ENCODE assay signal across 30 cellular contexts in the genomic region with DNA sequence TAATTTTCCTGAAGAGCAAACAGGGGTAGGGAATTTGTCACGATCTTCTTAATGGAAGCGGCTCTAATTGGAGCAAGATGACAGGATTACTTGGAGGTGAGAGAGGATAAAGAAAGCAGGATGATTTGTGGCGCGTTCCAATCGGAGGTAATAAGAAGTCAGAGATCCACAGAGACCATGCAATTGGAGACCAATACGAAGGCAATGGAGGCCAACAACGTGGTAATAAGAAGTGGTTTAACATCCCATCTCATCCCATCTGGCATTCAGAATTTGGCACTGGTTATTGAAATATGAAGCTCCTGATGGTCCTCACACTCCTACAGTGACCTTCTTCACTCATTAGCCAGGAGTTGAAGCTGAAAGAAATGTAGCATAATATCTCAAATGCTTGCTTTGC.
DNase-seq lines count a peak whose midpoint lies in the region; ATAC-seq, FAIRE-seq and TF ChIP-seq lines count a peak whose summit lies in the region.
"Had no signal": no experiment of that assay in that cellular context is flagged by ENCODE, and none has a peak within 500 bp of the region (broad histone marks: within the 10 kb centered on the region; RNA-seq: fewer than 3 reads in every experiment).

No MANE protein-coding gene starts in this region.

- no peaks in the 10 kb centered on the region for H3K9me2 ChIP-seq in hepatocyte (replicated peaks; ENCODE audit: insufficient read depth)

- no peak overlapping the region for H2BK20ac ChIP-seq in H9 (ENCODE audit: low read depth, low read length, poor library complexity, severe bottlenecking)

- H4K91ac ChIP-seq in H9 (ENCODE audit: insufficient read length, low read depth, low read length): no peak overlapping the region

- no peak overlapping the region; the same call in 1 of the 2 replicates for H3K4me3 ChIP-seq in AG10803 (ENCODE audit: low read length)
- no peak overlapping the region for H3K4me3 ChIP-seq in hepatocyte
- H3K4me3 ChIP-seq in pancreas: no peak overlapping the region
- H3K4me3 ChIP-seq: A549, ovary, skin epidermis, stomach, thyroid gland had no signal

- no peak overlapping the region for H3K14ac ChIP-seq in H9 (ENCODE audit: insufficient read depth, low read length)

- H2BK15ac ChIP-seq in H9 (ENCODE audit: low read depth, low read length): no peak overlapping the region

- no peak overlapping the region for H3T11ph ChIP-seq in H9 (ENCODE audit: low read length)

- TF ChIP-seq CTCF in AG10803 (conservative IDR thresholded peaks at IDR 0.05; ENCODE audit: low read length) (no peak), hepatocyte (IDR thresholded peaks at IDR 0.05; ENCODE audit: poor library complexity) (no peak), pancreas (IDR thresholded peaks at IDR 0.05) (no peak), H9 (conservative IDR thresholded peaks at IDR 0.05) (no peak)

- H3K27ac ChIP-seq in hepatocyte: peak overlapping the region; percentile 54
- H3K27ac ChIP-seq in pancreas: no peak overlapping the region
- H3K27ac ChIP-seq in H9 (ENCODE audit: insufficient read length, low read depth, low read length): no peak overlapping the region
- H3K27ac ChIP-seq: A549, ovary, thyroid gland had no signal

- H2BK120ac ChIP-seq in H9 (ENCODE audit: low read depth, low read length, poor library complexity, severe bottlenecking): no peak overlapping the region

- intact Hi-C loops in pancreas (cut with DNase I): no loop called here

- no peak overlapping the region for H3K27ac Mint-ChIP-seq in activated T-helper 17 cell treated with anti-CD3 and anti-CD28 coated beads, Interleukin-2, amount 50 U/mL, for 72 hours
- H3K27ac Mint-ChIP-seq in H9: no peak overlapping the region
- H3K27ac Mint-ChIP-seq: activated T-cell treated with anti-CD3 and anti-CD28 coated beads, Interleukin-2, amount 50 U/mL, for 24 hours had no signal

- H3K18ac ChIP-seq in H9 (ENCODE audit: insufficient read length, low read depth, low read length): no peak overlapping the region

- H4K5ac ChIP-seq in H9 (ENCODE audit: insufficient read length, low read depth, low read length): no peak overlapping the region

- no peak overlapping the region for H3K9ac ChIP-seq in H9 (ENCODE audit: extremely low read depth, insufficient read length, low read length)

- H4K20me1 ChIP-seq in hepatocyte (ENCODE audit: insufficient read depth, poor library complexity, severe bottlenecking) (no peaks in the 10 kb centered on the region), H9 (ENCODE audit: control insufficient read depth, insufficient read depth, insufficient read length) (no peaks in the 10 kb centered on the region)

- H3K4me1 Mint-ChIP-seq in activated T-helper 17 cell treated with anti-CD3 and anti-CD28 coated beads, Interleukin-2, amount 50 U/mL, for 72 hours: peaks cover 14% of the 10 kb centered on the region
- H3K4me1 Mint-ChIP-seq in H9: peaks cover 0 to 3% of the 10 kb centered on the region in 2 experiments; a peak in 1 of 4 replicates

- H3K4me2 ChIP-seq in hepatocyte (no peak overlapping the region), H9 (ENCODE audit: insufficient read depth, insufficient read length, low read length) (no peak overlapping the region)
- H3K4me2 ChIP-seq: A549 had no signal

- no peak overlapping the region for H2AK5ac ChIP-seq in H9 (ENCODE audit: insufficient read length, low read length)

- no peaks in the 10 kb centered on the region for H3K23me2 ChIP-seq in H9 (ENCODE audit: insufficient read length, low read depth, low read length, poor library complexity, severe bottlenecking)

- H2BK5ac ChIP-seq in H9 (ENCODE audit: insufficient read length, low read length): no peak overlapping the region

- H2BK12ac ChIP-seq in H9 (ENCODE audit: insufficient read length, low read depth, low read length): no peak overlapping the region

- H3K36me3 ChIP-seq in hepatocyte (replicated peaks; ENCODE audit: insufficient read depth, low read depth) (no peaks in the 10 kb centered on the region), pancreas (no peaks in the 10 kb centered on the region)
- H3K36me3 ChIP-seq: ovary, stomach, thyroid gland had no signal

- 84% methylated on average over 7 of the region's 7 CpGs for WGBS in hepatocyte (ENCODE audit: low lambda C conversion rate, missing lambda C conversion rate)
- 81 to 86% methylated on average over 7 of the region's 7 CpGs for WGBS in pancreas, 2 donors
- no CpG with 5 or more reads among the region's 7 CpGs for WGBS in H9 (ENCODE audit: extremely low coverage, insufficient read length, low lambda C conversion rate)

- in situ Hi-C loops in G401 (cut with HindIII; ENCODE audit: low sequenced_read_pairs): no loop called here

- H3K36me3 Mint-ChIP-seq in activated T-helper 17 cell treated with anti-CD3 and anti-CD28 coated beads, Interleukin-2, amount 50 U/mL, for 72 hours (ENCODE audit: low read depth): no peaks in the 10 kb centered on the region
- no peaks in the 10 kb centered on the region; a peak in 1 of 7 replicates for H3K36me3 Mint-ChIP-seq in H9 (ENCODE audit: insufficient read depth in 1 of 3, low read depth in 3 of 3)

- no peak overlapping the region for H3K56ac ChIP-seq in H9 (ENCODE audit: insufficient read length, low read depth, low read length)

- H2AFZ ChIP-seq in hepatocyte (no peak overlapping the region), H9 (ENCODE audit: low read length) (no peak overlapping the region)

- no peak overlapping the region for H3K4me3 Mint-ChIP-seq in activated T-helper 17 cell treated with anti-CD3 and anti-CD28 coated beads, Interleukin-2, amount 50 U/mL, for 72 hours
- no peak overlapping the region for H3K4me3 Mint-ChIP-seq in H9
- H3K4me3 Mint-ChIP-seq: activated T-cell treated with anti-CD3 and anti-CD28 coated beads, Interleukin-2, amount 50 U/mL, for 24 hours had no signal

- H3K4me1 ChIP-seq in hepatocyte (ENCODE audit: insufficient read depth) (peaks cover 8% of the 10 kb centered on the region), pancreas (no peaks in the 10 kb centered on the region), H9 (ENCODE audit: insufficient read depth, low read length) (no peaks in the 10 kb centered on the region)
- H3K4me1 ChIP-seq: A549, Caco-2, thyroid gland had no signal

- no peaks in the 10 kb centered on the region for H3K27me3 ChIP-seq in hepatocyte
- no peaks in the 10 kb centered on the region for H3K27me3 ChIP-seq in pancreas
- no peaks in the 10 kb centered on the region for H3K27me3 ChIP-seq in H9 (ENCODE audit: insufficient read depth, low read length)
- H3K27me3 ChIP-seq: ovary, stomach, thyroid gland had no signal

- DNase-seq in AG10803 (ENCODE audit: low read depth): peak; percentile 71
- peak; percentile 82 for DNase-seq in G401 (ENCODE audit: low spot score)
- peak; percentile 96 for DNase-seq in NCI-H82 (lab: John Stamatoyannopoulos, UW)
- DNase-seq in hepatocyte (ENCODE audit: low spot score): no peak
- DNase-seq in pancreas: no peak
- no peak for DNase-seq in NCI-H1436 treated with DMSO at 0.1 percent for 48 hours (lab: John Stamatoyannopoulos, UW)
- DNase-seq in H9: no peak
- DNase-seq: activated CD4-positive, alpha-beta T cell treated with anti-CD3 and anti-CD28 coated beads for 4 hours; activated gamma-delta T cell treated with Interleukin-2 at 50 U/mL for 16 hours; activated T-cell treated with anti-CD3 and anti-CD28 coated beads, Interleukin-2, amount 50 U/mL, for 24 hours; Caco-2; IMR-90; islet precursor cell; naive thymus-derived CD4-positive, alpha-beta T cell; NCI-H1048; NCI-H2029; NCI-H345; NK-92 treated with Interleukin-12 subunit alpha and Interleukin-12 subunit beta, amount 100 ng/mL, for 24 hours; ovary; PC-3; retina; stimulated activated CD8-positive, alpha-beta memory T cell treated with anti-CD3 and anti-CD28 coated beads, Interleukin-4, amount 100 ng/mL, for 48 hours; stomach; T-helper 2 cell; thyroid gland had no signal

- ATAC-seq in pancreas: no peak
- ATAC-seq in activated T-helper 17 cell treated with anti-CD3 and anti-CD28 coated beads, Interleukin-2, amount 50 U/mL, for 72 hours (replicated peaks): no peak
- ATAC-seq: A549, PC-3, Right ventricle myocardium inferior had no signal

- no peaks in the 10 kb centered on the region for H3K9me3 ChIP-seq in hepatocyte (ENCODE audit: low read depth)
- H3K9me3 ChIP-seq in pancreas: no peaks in the 10 kb centered on the region
- no peaks in the 10 kb centered on the region for H3K9me3 ChIP-seq in H9 (ENCODE audit: control insufficient read depth, low read depth, low read length)
- H3K9me3 ChIP-seq: A549, Caco-2, ovary, stomach, thyroid gland had no signal

- H3K9me3 Mint-ChIP-seq in activated T-helper 17 cell treated with anti-CD3 and anti-CD28 coated beads, Interleukin-2, amount 50 U/mL, for 72 hours: no peaks in the 10 kb centered on the region
- no peaks in the 10 kb centered on the region for H3K9me3 Mint-ChIP-seq in H9
- H3K9me3 Mint-ChIP-seq: activated T-cell treated with anti-CD3 and anti-CD28 coated beads, Interleukin-2, amount 50 U/mL, for 24 hours had no signal

- FAIRE-seq in pancreas (lab: Jason Lieb, UNC): no peak
- FAIRE-seq: A549, endothelial cell of umbilical vein had no signal

- no peak overlapping the region for H3K4ac ChIP-seq in H9 (ENCODE audit: low read depth, low read length)

- peaks cover 5% of the 10 kb centered on the region for H3K27me3 Mint-ChIP-seq in activated T-helper 17 cell treated with anti-CD3 and anti-CD28 coated beads, Interleukin-2, amount 50 U/mL, for 72 hours
- no peaks in the 10 kb centered on the region; the same call in 1 of the 2 replicates for H3K27me3 Mint-ChIP-seq in H9 (ENCODE audit: low read depth)

- H3K79me1 ChIP-seq in H9 (ENCODE audit: insufficient read depth, low read depth, low read length, poor library complexity, severe bottlenecking): no peaks in the 10 kb centered on the region

- no peak overlapping the region for H4K8ac ChIP-seq in H9 (replicated peaks; ENCODE audit: insufficient read length, low read depth, low read length)

- no peaks in the 10 kb centered on the region for H3K79me2 ChIP-seq in hepatocyte
- H3K79me2 ChIP-seq in H9 (ENCODE audit: insufficient read depth, low read length): no peaks in the 10 kb centered on the region

- H3K23ac ChIP-seq in H9 (ENCODE audit: insufficient read length, low read depth, low read length): no peak overlapping the region

Comparison
In these comparisons a context has a peak if more than half of its experiments do, and no peak if none do; other contexts are left out.
1. DNase-seq: peak in AG10803 (single experiment), G401 (single experiment) and NCI-H82 (single experiment); none in hepatocyte (single experiment), pancreas (0 of 6), NCI-H1436 treated with DMSO at 0.1 percent for 48 hours (single experiment) and H9 (single experiment).